ENCODE assay signal across 8 cellular contexts in genomic region chr13:76980075-76980718, GRCh38. TPM values are rescaled to one million over a fixed set of nuclear protein-coding genes. Genes with fewer than 3 reads are reported as not detected.
A peak's percentile ranks its signal among the peaks of the same experiment; 100 is the strongest.
DNase-seq lines count a peak whose midpoint lies in the region; ATAC-seq, FAIRE-seq and TF ChIP-seq lines count a peak whose summit lies in the region.

No MANE protein-coding gene starts in this region.

- no peak overlapping the region for H3K4me3 Mint-ChIP-seq in progenitor cell of endocrine pancreas (ENCODE audit: low read depth)

- TF ChIP-seq CTCF in D721Med (IDR thresholded peaks at IDR 0.05; ENCODE audit: insufficient read depth, missing control alignments), result peak; percentile 86
- peak; percentile 98 for TF ChIP-seq CTCF in progenitor cell of endocrine pancreas (IDR thresholded peaks at IDR 0.05; ENCODE audit: unreplicated experiment)

- H3K27ac Mint-ChIP-seq in progenitor cell of endocrine pancreas, result no peak overlapping the region

- peaks cover 3% of the 10 kb centered on the region; the same call in 1 of the 2 replicates for H3K27me3 ChIP-seq in SJCRH30

- DNase-seq in D721Med (ENCODE audit: insufficient read length, low spot score) (peak; percentile 90), HPDE6-E6E7 (ENCODE audit: extremely low spot score) (peak; percentile 86), SJCRH30 (peak; percentile 46 to 55), head of caudate nucleus (peak; percentile 44 to 95 (median 86)), progenitor cell of endocrine pancreas (ENCODE audit: low spot score, unreplicated experiment) (peak; percentile 87), ureter (ENCODE audit: low spot score) (peak; percentile 83)
- peak; percentile 88 for DNase-seq in activated naive CD4-positive, alpha-beta T cell treated with Interleukin-2 at 50 U/mL for 16 hours

- H3K36me3 Mint-ChIP-seq in progenitor cell of endocrine pancreas (ENCODE audit: insufficient read depth), result no peaks in the 10 kb centered on the region

- H3K4me1 ChIP-seq in SJCRH30, result peaks cover 19% of the 10 kb centered on the region

- peaks cover 12% of the 10 kb centered on the region for H3K4me1 Mint-ChIP-seq in progenitor cell of endocrine pancreas (ENCODE audit: low read depth)

- H3K27me3 Mint-ChIP-seq in progenitor cell of endocrine pancreas, result peaks cover 51% of the 10 kb centered on the region

- ATAC-seq in GM21381 (IDR thresholded peaks at IDR 0.05; ENCODE audit: unreplicated experiment), result peak; percentile 100

- no peak overlapping the region for H3K27ac ChIP-seq in SJCRH30

- no peak overlapping the region for H3K4me3 ChIP-seq in SJCRH30

- H3K9me3 Mint-ChIP-seq in progenitor cell of endocrine pancreas (ENCODE audit: low read depth), result no peaks in the 10 kb centered on the region

- H3K9me3 ChIP-seq in SJCRH30 (replicated peaks), result no peaks in the 10 kb centered on the region

- FAIRE-seq in D721Med (lab: Jason Lieb, UNC), result no peak

- no peaks in the 10 kb centered on the region for H3K36me3 ChIP-seq in SJCRH30

- intact Hi-C loops in head of caudate nucleus (cut with DNase I), result loop anchor here (10.0 kb wide), 1 partner anchor 1095 kb away; no protein-coding TSS in a partner anchor

RNA-seq across cellular contexts. Expression of gene CLN5, which starts 11.7 kb away (rescaled TPM):
- total RNA-seq in SJCRH30 (2014; rRNA removed; shearing (Covaris generic)), result 11.9 and 14.9 TPM in 2 replicates
- total RNA-seq in progenitor cell of endocrine pancreas (21.3 and 21.4 TPM in 2 replicates), ureter (43.8 TPM)

RNA-seq across cellular contexts. Expression of gene ACOD1, which starts 31.9 kb away (rescaled TPM):
- total RNA-seq in SJCRH30 (2014; rRNA removed; shearing (Covaris generic)), result not detected in 2 replicates
- total RNA-seq in progenitor cell of endocrine pancreas (not detected in 2 replicates), ureter (not detected)

RNA-seq across cellular contexts. Expression of gene FBXL3, which starts 46.8 kb away (rescaled TPM):
- total RNA-seq in SJCRH30 (2014; rRNA removed; shearing (Covaris generic)), result 29.3 and 32.2 TPM in 2 replicates
- total RNA-seq in progenitor cell of endocrine pancreas (18.0 and 21.8 TPM in 2 replicates), ureter (48.4 TPM)
